Comparison of ENCODE assay signal across 21 cellular contexts in the genomic region with DNA sequence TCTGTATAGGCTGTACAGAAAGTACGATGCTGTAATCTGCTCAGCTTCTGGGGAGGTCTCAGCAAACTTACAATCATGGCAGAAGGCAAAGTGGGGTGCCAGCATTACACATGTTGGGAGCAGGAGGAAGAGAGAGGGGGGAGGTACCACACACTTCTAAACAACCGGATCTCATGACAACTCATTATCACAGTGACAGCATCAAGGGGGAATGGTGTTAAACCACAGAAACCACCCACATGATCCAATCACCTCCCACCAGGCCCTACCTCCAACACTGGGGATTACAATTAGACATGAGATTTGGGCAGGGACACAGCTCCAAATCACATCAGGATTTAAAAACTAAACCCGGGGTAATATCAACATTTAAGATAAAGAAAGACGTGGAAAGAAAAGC.
"Had no signal": no experiment of that assay in that cellular context is flagged by ENCODE, and none has a peak within 500 bp of the region (broad histone marks: within the 10 kb centered on the region; RNA-seq: fewer than 3 reads in every experiment).

No MANE protein-coding gene starts in this region.

- H3K27me3 ChIP-seq: esophagus muscularis mucosa, gastrocnemius medialis, pancreas, thyroid gland had no signal

- H3K36me3 Mint-ChIP-seq: natural killer cell, type B pancreatic cell had no signal

- H3K4me3 Mint-ChIP-seq: natural killer cell, type B pancreatic cell had no signal

- H3K9me3 ChIP-seq: esophagus muscularis mucosa, gastrocnemius medialis, pancreas, suprapubic skin, thyroid gland had no signal

- H3K27ac Mint-ChIP-seq: natural killer cell, progenitor cell of endocrine pancreas, type B pancreatic cell had no signal

- H3K4me2 ChIP-seq: smooth muscle cell had no signal

- H3K4me1 Mint-ChIP-seq: natural killer cell had no signal

- H3K4me1 ChIP-seq: gastrocnemius medialis, pancreas, suprapubic skin, thyroid gland had no signal

- H3K27ac ChIP-seq: epithelial cell of prostate, esophagus muscularis mucosa, gastrocnemius medialis, pancreas, suprapubic skin, thyroid gland had no signal

- H3K36me3 ChIP-seq: esophagus muscularis mucosa, gastrocnemius medialis, pancreas, suprapubic skin, thyroid gland had no signal

- DNase-seq: effector memory CD4-positive, alpha-beta T cell; gastrocnemius medialis; glutamatergic neuron; islet precursor cell; mammary epithelial cell; mucosa of descending colon; natural killer cell; occipital lobe; pancreas; right cardiac atrium; stimulated activated CD4-positive, alpha-beta T cell treated with anti-CD3 and anti-CD28 coated beads, Interleukin-2, amount 100 ng/mL, for 48 hours; stimulated activated naive CD8-positive, alpha-beta T cell treated with anti-CD3 and anti-CD28 coated beads, Interleukin-15, Interleukin-2, amounts not matched to agents 100 U/mL and 50 U/mL, for 24 hours; thyroid gland had no signal

- H3K4me3 ChIP-seq: esophagus muscularis mucosa, gastrocnemius medialis, mucosa of descending colon, pancreas, smooth muscle cell, suprapubic skin, thyroid gland had no signal

- ATAC-seq: gastrocnemius medialis; left lobe of liver; mucosa of descending colon; natural killer cell; pancreas; right cardiac atrium; stimulated activated naive CD8-positive, alpha-beta T cell treated with anti-CD3 and anti-CD28 coated beads, Interleukin-15, Interleukin-2, amounts not matched to agents 100 U/mL and 50 U/mL, for 24 hours had no signal

- FAIRE-seq: pancreas, urothelium cell line had no signal
